Comparison of ENCODE assay signal across 1 cellular context in the genomic region with DNA sequence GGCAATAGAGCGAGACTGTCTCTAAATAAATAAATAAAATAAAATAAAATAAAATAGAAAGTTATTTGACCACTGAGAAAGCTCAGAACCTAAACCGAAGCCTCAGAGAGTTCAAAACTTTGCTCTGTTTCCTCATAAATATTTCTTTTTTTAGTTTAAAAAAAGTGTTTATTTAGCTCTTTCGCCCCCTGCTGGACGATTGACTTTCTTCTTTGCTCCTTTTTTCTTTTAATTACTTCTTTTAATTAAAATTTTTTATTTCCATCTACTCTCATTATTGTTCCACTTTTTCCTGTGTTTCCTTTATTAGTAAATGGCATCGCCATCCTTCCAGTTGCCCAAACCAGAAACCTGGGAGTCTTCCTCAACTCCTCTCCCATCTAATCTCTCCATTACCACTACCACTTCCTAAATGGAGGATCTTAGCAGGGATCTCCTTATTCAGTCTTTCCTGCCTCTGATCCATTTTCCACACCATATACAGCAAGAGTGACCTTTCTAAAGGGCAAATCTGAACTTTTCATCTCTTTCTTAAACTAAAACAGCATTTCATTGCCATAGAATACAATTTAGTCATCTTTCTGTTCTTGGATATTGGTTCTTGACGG.
TF ChIP-seq lines count a peak whose summit lies in the region.

No MANE protein-coding gene starts in this region.

TF ChIP-seq in endothelial cell of umbilical vein, 7 proteins besides CTCF, POLR2A, EP300 and RAD21:
- no peak for TF ChIP-seq EZH2 (IDR thresholded peaks at IDR 0.05; ENCODE audit: borderline replicate concordance, low read depth, low read length, severe bottlenecking)
- no peak for TF ChIP-seq POLR2AphosphoS5 (IDR thresholded peaks at IDR 0.05; ENCODE audit: insufficient read depth, low read depth, low read length)
- no peak for TF ChIP-seq GATA2 (IDR thresholded peaks at IDR 0.05; ENCODE audit: insufficient read depth, insufficient read length, low read depth, low read length)
- TF ChIP-seq, protein P1, sequence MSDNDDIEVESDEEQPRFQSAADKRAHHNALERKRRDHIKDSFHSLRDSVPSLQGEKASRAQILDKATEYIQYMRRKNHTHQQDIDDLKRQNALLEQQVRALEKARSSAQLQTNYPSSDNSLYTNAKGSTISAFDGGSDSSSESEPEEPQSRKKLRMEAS (IDR thresholded peaks at IDR 0.05; ENCODE audit: insufficient read depth, insufficient read length), result no peak
- TF ChIP-seq MYC (IDR thresholded peaks at IDR 0.05; ENCODE audit: low read depth, low read length), result no peak
- TF ChIP-seq JUN (IDR thresholded peaks at IDR 0.05; ENCODE audit: borderline replicate concordance, insufficient read depth, insufficient read length, low read depth), result no peak
- no peak for TF ChIP-seq FOS (IDR thresholded peaks at IDR 0.05; ENCODE audit: borderline replicate concordance, insufficient read depth, low read length)
